ENCODE assay signal across 8 cellular contexts in the genomic region with DNA sequence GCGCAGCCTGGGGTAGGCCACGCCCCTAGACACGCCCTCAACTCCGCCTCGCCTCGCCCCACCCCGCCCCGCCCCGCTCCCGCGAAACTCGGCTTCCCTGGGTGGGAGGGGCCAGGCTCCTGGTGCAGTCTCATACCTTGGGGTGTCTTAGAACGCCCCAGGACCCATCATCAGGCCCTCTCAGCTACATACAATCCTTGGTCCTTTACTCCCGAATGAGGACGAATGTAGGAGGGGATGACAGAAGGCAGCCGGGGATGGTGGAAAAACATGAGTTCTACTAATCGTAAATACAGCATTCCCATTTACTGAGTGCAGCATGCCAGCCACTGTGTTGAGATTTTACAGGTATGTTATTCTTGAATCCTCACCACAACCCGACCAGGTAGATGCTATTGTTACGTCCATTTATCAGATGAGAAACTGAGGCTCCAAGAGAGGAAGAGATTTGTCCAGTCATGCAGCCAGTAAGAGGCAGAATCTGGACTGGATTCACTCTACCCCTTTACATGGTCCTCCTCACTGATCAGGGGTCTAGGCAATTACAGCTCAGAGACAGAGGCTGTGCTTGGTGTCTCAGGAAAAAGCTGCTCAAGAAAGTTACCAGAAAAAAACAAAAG. TPM values are rescaled to one million over a fixed set of nuclear protein-coding genes. Genes with fewer than 3 reads are reported as not detected.
DNase-seq lines count a peak whose midpoint lies in the region; ATAC-seq and TF ChIP-seq lines count a peak whose summit lies in the region.

No MANE protein-coding gene starts in this region.

- DNase-seq in activated naive CD4-positive, alpha-beta T cell treated with anti-CD3 and anti-CD28 coated beads, Interleukin-2, amount 10 ng/mL, durations not matched to agents 7 days and 5 days: no peak
- no peak for DNase-seq in activated naive CD4-positive, alpha-beta T cell (lab: John Stamatoyannopoulos, UW)
- DNase-seq in ascending aorta (ENCODE audit: low spot score in 2 of 2) (no peak), lower lobe of right lung (no peak), transverse colon (no peak), NCI-H345 treated with DMSO at 0.1 percent for 48 hours (lab: John Stamatoyannopoulos, UW; ENCODE audit: unreplicated experiment) (no peak), NOMO-1 (lab: John Stamatoyannopoulos, UW; ENCODE audit: unreplicated experiment in 2 of 2) (no peak), amniotic stem cell (lab: John Stamatoyannopoulos, UW) (no peak)

- H3K27me3 Mint-ChIP-seq in activated naive CD4-positive, alpha-beta T cell treated with anti-CD3 and anti-CD28 coated beads, Interleukin-2, amount 10 ng/mL, durations not matched to agents 7 days and 5 days: no peaks in the 10 kb centered on the region

- no peaks in the 10 kb centered on the region for H3K9me3 ChIP-seq in ascending aorta
- H3K9me3 ChIP-seq in lower lobe of right lung: no peaks in the 10 kb centered on the region
- no peaks in the 10 kb centered on the region for H3K9me3 ChIP-seq in transverse colon

- H3K36me3 Mint-ChIP-seq in activated naive CD4-positive, alpha-beta T cell treated with anti-CD3 and anti-CD28 coated beads, Interleukin-2, amount 10 ng/mL, durations not matched to agents 7 days and 5 days: peaks cover 65% of the 10 kb centered on the region

- H3K9me3 Mint-ChIP-seq in activated naive CD4-positive, alpha-beta T cell treated with anti-CD3 and anti-CD28 coated beads, Interleukin-2, amount 10 ng/mL, durations not matched to agents 7 days and 5 days: no peaks in the 10 kb centered on the region

- H3K36me3 ChIP-seq in ascending aorta (no peaks in the 10 kb centered on the region), lower lobe of right lung (peaks cover 8% of the 10 kb centered on the region), transverse colon (no peaks in the 10 kb centered on the region)

- WGBS in transverse colon (ENCODE audit: low coverage in 1 of 2), 2 donors: 3 to 30% methylated on average over 2 to 19 of the region's 19 CpGs

- CTCF ChIA-PET in activated naive CD4-positive, alpha-beta T cell treated with anti-CD3 and anti-CD28 coated beads, Interleukin-2, amount 10 ng/mL, durations not matched to agents 7 days and 5 days (lab: Charles Lee): interaction anchor here (1.2 to 2.5 kb wide), 4 partner anchors 13 to 150 kb away, joined by 3 to 17 read pairs (median 13); a partner anchor contains a TSS

- intact Hi-C loops in ascending aorta (cut with DNase I): loop anchor here (1.0 to 2.0 kb wide), 3 partner anchors 14 to 159 kb away; a partner anchor contains a TSS
- intact Hi-C loops in lower lobe of right lung (cut with DNase I): no loop called here
- intact Hi-C loops in transverse colon (cut with DNase I; ENCODE audit: low total_unique reads): no loop called here

- TF ChIP-seq EP300 in transverse colon (IDR thresholded peaks at IDR 0.05; ENCODE audit: low read depth): no peak

- H3K4me1 Mint-ChIP-seq in activated naive CD4-positive, alpha-beta T cell treated with anti-CD3 and anti-CD28 coated beads, Interleukin-2, amount 10 ng/mL, durations not matched to agents 7 days and 5 days: peaks cover 85% of the 10 kb centered on the region

- in situ Hi-C loops in transverse colon (cut with MboI; ENCODE audit: low pct_ligation_motif_present in 1 of 4, low pct_unique_long_range_greater_than_20kb in 1 of 4, low sequenced_read_pairs in 3 of 4): no loop called here

- H3K4me1 ChIP-seq in ascending aorta: peaks cover 3 to 8% of the 10 kb centered on the region in 2 donors
- peaks cover 46% of the 10 kb centered on the region for H3K4me1 ChIP-seq in lower lobe of right lung
- peaks cover 0 to 34% (median 11%) of the 10 kb centered on the region in 4 donors for H3K4me1 ChIP-seq in transverse colon

- peak overlapping the region in 1 of 2 donors; percentile 5 for H3K27ac ChIP-seq in ascending aorta
- no peak overlapping the region for H3K27ac ChIP-seq in lower lobe of right lung
- H3K27ac ChIP-seq in transverse colon: peak overlapping the region in 3 of 4 donors; percentile 73 to 81 (median 78)

- peak overlapping the region; percentile 93 for H3K27ac Mint-ChIP-seq in activated naive CD4-positive, alpha-beta T cell treated with anti-CD3 and anti-CD28 coated beads, Interleukin-2, amount 10 ng/mL, durations not matched to agents 7 days and 5 days

- no peaks in the 10 kb centered on the region for H3K27me3 ChIP-seq in ascending aorta
- H3K27me3 ChIP-seq in lower lobe of right lung (ENCODE audit: low read depth): no peaks in the 10 kb centered on the region
- no peaks in the 10 kb centered on the region for H3K27me3 ChIP-seq in transverse colon

- TF ChIP-seq CTCF in ascending aorta (IDR thresholded peaks at IDR 0.05) (no peak), lower lobe of right lung (IDR thresholded peaks at IDR 0.05) (no peak), transverse colon (IDR thresholded peaks at IDR 0.05) (no peak)

- no peak for ATAC-seq in lower lobe of right lung

- H3K4me3 Mint-ChIP-seq in activated naive CD4-positive, alpha-beta T cell treated with anti-CD3 and anti-CD28 coated beads, Interleukin-2, amount 10 ng/mL, durations not matched to agents 7 days and 5 days: peak overlapping the region; percentile 80

- TF ChIP-seq POLR2A in transverse colon (IDR thresholded peaks at IDR 0.05): no peak

- H3K4me3 ChIP-seq in ascending aorta (peak overlapping the region; percentile 62 to 64), lower lobe of right lung (peak overlapping the region; percentile 68), transverse colon (peak overlapping the region in 3 of 4 donors; percentile 32 to 56 (median 42))

RNA-seq across cellular contexts. Expression of a gene that starts 6.8 kb away (rescaled TPM):
- 49.5 TPM for total RNA-seq in ascending aorta
- 59.4 TPM for total RNA-seq in lower lobe of right lung
- total RNA-seq in transverse colon: 10 to 100 TPM in 1 of 4 donors, 1 to 10 TPM in 3; 2.6 to 10.1 (median 3.9) TPM

RNA-seq across cellular contexts. Expression of a gene that starts 14.2 kb away (rescaled TPM):
- total RNA-seq in ascending aorta: 470 TPM
- total RNA-seq in lower lobe of right lung: 96.2 TPM
- total RNA-seq in transverse colon: 10 to 100 TPM; 32.6 to 78.9 (median 49.3) TPM

RNA-seq across cellular contexts. Expression of a gene that starts 31.0 kb away (rescaled TPM):
- 286 TPM for total RNA-seq in ascending aorta
- total RNA-seq in lower lobe of right lung: 55.4 TPM
- total RNA-seq in transverse colon: 100 to 1,000 TPM in 1 of 4 donors, 10 to 100 TPM in 3; 31.4 to 144 (median 74.8) TPM

RNA-seq across cellular contexts. Expression of a gene that starts 36.6 kb away (rescaled TPM):
- total RNA-seq in ascending aorta: not detected
- total RNA-seq in lower lobe of right lung: 16.5 TPM
- total RNA-seq in transverse colon: 100 to 1,000 TPM in 1 of 4 donors, 10 to 100 TPM in 3; 31.4 to 126 (median 48.1) TPM

RNA-seq across cellular contexts. Expression of a gene that starts 55.8 kb away (rescaled TPM):
- not detected for total RNA-seq in ascending aorta
- total RNA-seq in lower lobe of right lung: 1.3 TPM
- total RNA-seq in transverse colon: not detected
